ENCODE assay signal across 8 cellular contexts in genomic region chr6:30344868-30345671, GRCh38.
A peak's percentile ranks its signal among the peaks of the same experiment; 100 is the strongest.
DNase-seq lines count a peak whose midpoint lies in the region; ATAC-seq and TF ChIP-seq lines count a peak whose summit lies in the region.

RPP21 (plus strand) TSS chr6:30345156; CDS start chr6:30345172, 16 bp downstream.

- in situ Hi-C loops in GM18951 (cut with MboI; ENCODE audit: low sequenced_read_pairs, unreplicated experiment), result no loop called here

- CTCF ChIA-PET in AG04449 (lab: Yijun Ruan, JAX), result interaction anchor here (1.1 to 1.3 kb wide), 2 partner anchors 13 to 52 kb away, joined by 4 to 5 read pairs; no protein-coding TSS in a partner anchor

- DNase-seq in AG04449 (ENCODE audit: low read depth, low spot score), result no peak
- DNase-seq in NCI-H345 (lab: John Stamatoyannopoulos, UW), result peak; percentile 87
- peak; percentile 73 to 84 (median 76) for DNase-seq in activated CD4-positive, CD25-positive, alpha-beta regulatory T cell (lab: John Stamatoyannopoulos, UW)
- DNase-seq in cardiac fibroblast (ENCODE audit: low read depth in 2 of 2), result peak; percentile 78
- peak; percentile 85 for DNase-seq in iris pigment epithelial cell (ENCODE audit: low read depth)
- DNase-seq in stimulated activated CD4-positive, alpha-beta T cell treated with anti-CD3 and anti-CD28 coated beads, Interleukin-12 subunit alpha, Interleukin-12 subunit beta, amount 100 ng/mL, for 24 hours (ENCODE audit: low read depth in 2 of 2), result peak; percentile 76 to 83

- ATAC-seq in HG03175 (IDR thresholded peaks at IDR 0.05; ENCODE audit: unreplicated experiment), result peak; percentile 90

- peak within 1 kb of the TSS; percentile 92 for H3K4me3 ChIP-seq in AG04449 (ENCODE audit: low read depth, low read length)
- peak within 1 kb of the TSS; percentile 84 to 89 for H3K4me3 ChIP-seq in cardiac fibroblast (replicated peaks in 1 of 2; ENCODE audit: low read depth in 2 of 2, low read length in 2 of 2)

- POLR2A ChIA-PET in AG04449 (lab: Yijun Ruan, JAX), result no interaction called here

- TF ChIP-seq POLR2A in GM18951 (IDR thresholded peaks at IDR 0.05; ENCODE audit: extremely low read depth, insufficient read depth, insufficient read length), result peak; percentile 91

- TF ChIP-seq CTCF in AG04449 (IDR thresholded peaks at IDR 0.05; ENCODE audit: insufficient read depth, low read length, missing control alignments), result no peak
- TF ChIP-seq CTCF in cardiac fibroblast (IDR thresholded peaks at IDR 0.05; ENCODE audit: low read depth, low read length), result no peak
